In the genomic region with DNA sequence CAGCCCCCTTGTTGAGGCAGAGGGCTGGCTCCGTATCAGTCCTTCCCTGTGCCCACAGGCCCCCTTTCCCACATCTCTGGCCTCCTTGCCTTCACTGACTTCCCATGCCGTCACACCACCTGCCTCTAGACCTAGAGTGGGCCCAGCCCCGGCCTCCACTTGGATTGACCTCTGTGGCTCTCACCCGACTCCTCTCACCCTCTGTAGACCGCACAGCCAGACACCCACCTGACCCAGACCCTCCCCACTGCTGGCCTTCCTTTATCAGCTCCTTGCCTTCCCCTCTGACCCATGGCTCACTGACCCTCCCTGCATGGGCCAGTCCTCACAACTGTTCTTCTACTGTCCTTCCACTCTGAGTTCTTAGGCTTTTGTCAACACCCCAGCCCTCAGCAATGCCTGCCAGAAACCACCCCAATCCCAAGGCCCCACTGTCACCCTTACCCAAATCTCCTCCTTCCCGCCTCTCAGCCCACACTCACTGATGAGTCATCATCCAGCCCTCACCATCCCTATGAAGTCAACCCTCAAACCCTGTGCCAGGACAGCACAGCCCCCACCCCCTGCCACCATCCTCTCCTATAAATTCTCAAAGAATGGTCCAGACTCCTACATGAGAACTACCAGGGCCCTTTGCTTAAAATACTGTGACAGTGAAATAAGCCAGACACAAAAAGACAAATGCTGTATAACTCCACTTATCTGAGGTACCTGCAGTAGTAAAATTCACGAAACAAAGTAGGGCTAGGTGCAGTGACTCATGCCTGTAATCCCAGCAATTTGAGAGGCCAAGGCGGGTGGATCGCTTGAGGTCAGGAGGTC, we compare ENCODE assay signal across 14 cellular contexts. TPM values are rescaled to one million over a fixed set of nuclear protein-coding genes. Genes with fewer than 3 reads are reported as not detected.
DNase-seq lines count a peak whose midpoint lies in the region; ATAC-seq and TF ChIP-seq lines count a peak whose summit lies in the region.
"Had no signal": no experiment of that assay in that cellular context is flagged by ENCODE, and none has a peak within 500 bp of the region (broad histone marks: within the 10 kb centered on the region; RNA-seq: fewer than 3 reads in every experiment).

No MANE protein-coding gene starts in this region.

- POLR2A ChIA-PET in HCT116 (lab: Charles Lee), result interaction anchor here (1.3 kb wide), 1 partner anchor 27 kb away, joined by 3 read pairs; no protein-coding TSS in a partner anchor

- no peaks in the 10 kb centered on the region for H3K27me3 ChIP-seq in HCT116 (ENCODE audit: insufficient read depth, low read length)
- no peaks in the 10 kb centered on the region for H3K27me3 ChIP-seq in SJCRH30
- H3K27me3 ChIP-seq in colonic mucosa, result no peaks in the 10 kb centered on the region

- BruUV-seq in HCT116 (replicated peaks; lab: Mats Ljungman, UMichigan), result no TSS peak

- CTCF ChIA-PET in HCT116 (lab: Charles Lee), result no interaction called here

- RAD21 ChIA-PET in HCT116 (lab: Charles Lee; ENCODE audit: low non-redundant PET in 1 of 2, low total read pairs in 2 of 2, uncharacterized antibody in 2 of 2, unreplicated experiment in 2 of 2), result interaction anchor here in 1 of 2 experiments (0.7 kb wide), 1 partner anchor 263 kb away, joined by 3 read pairs; no protein-coding TSS in a partner anchor

- no peaks in the 10 kb centered on the region for H3K9me2 ChIP-seq in HCT116 (ENCODE audit: insufficient read depth)

- no peaks in the 10 kb centered on the region for H4K20me1 ChIP-seq in HCT116 (ENCODE audit: insufficient read depth)

- no peak for TF ChIP-seq RAD21 in HCT116 (IDR thresholded peaks at IDR 0.05; ENCODE audit: low read depth)

- H3K9me3 ChIP-seq in HCT116 (ENCODE audit: control insufficient read depth in 1 of 2, insufficient read depth in 1 of 2, low read depth in 1 of 2, low read length in 2 of 2) (no peaks in the 10 kb centered on the region), SJCRH30 (replicated peaks) (no peaks in the 10 kb centered on the region), colonic mucosa (no peaks in the 10 kb centered on the region)

- H3K9ac ChIP-seq in HCT116 (ENCODE audit: low read length) (peak overlapping the region; percentile 38), colonic mucosa (ENCODE audit: low read depth in 2 of 2, low read length in 2 of 2) (no peak overlapping the region)
- H3K9ac ChIP-seq: parathyroid adenoma had no signal

- intact Hi-C loops in HCT116 (cut with micrococcal nuclease), result no loop called here
- intact Hi-C loops in colonic mucosa (cut with DNase I), result no loop called here

- peak overlapping the region; percentile 65 for H3K27ac ChIP-seq in HCT116 (ENCODE audit: low read depth, low read length)
- H3K27ac ChIP-seq in SJCRH30, result peak overlapping the region; percentile 44
- H3K27ac ChIP-seq in colonic mucosa, result no peak overlapping the region
- H3K27ac ChIP-seq: parathyroid adenoma had no signal

- no peak for TF ChIP-seq POLR2A in HCT116 (IDR thresholded peaks at IDR 0.05; ENCODE audit: borderline replicate concordance, extremely low read depth, insufficient read depth, insufficient read length)

- H3K4me2 ChIP-seq in HCT116 (ENCODE audit: low read length), result peak overlapping the region; percentile 83

- peaks cover 23 to 39% of the 10 kb centered on the region in 2 experiments for H3K4me1 ChIP-seq in HCT116 (ENCODE audit: control insufficient read depth in 1 of 2, insufficient read depth in 2 of 2, low read length in 2 of 2)
- H3K4me1 ChIP-seq in SJCRH30, result peaks cover 14% of the 10 kb centered on the region
- no peaks in the 10 kb centered on the region for H3K4me1 ChIP-seq in colonic mucosa
- H3K4me1 ChIP-seq: parathyroid adenoma had no signal

- H3K79me2 ChIP-seq in HCT116 (ENCODE audit: insufficient read depth, low read length), result no peaks in the 10 kb centered on the region
- H3K79me2 ChIP-seq: parathyroid adenoma had no signal

- ATAC-seq in HCT116, result peak; percentile 93
- ATAC-seq in GM21381 (IDR thresholded peaks at IDR 0.05; ENCODE audit: unreplicated experiment), result no peak
- ATAC-seq: stimulated activated memory B cell treated with anti-CD40 and anti-IgM and Interleukin-4, amounts not matched to agents 10 μg/mL and 1 μg/mL and 100 μg/mL, for 72 hours had no signal

- DNase-seq in HCT116 (ENCODE audit: low read depth, low spot score) (peak; percentile 59), SJCRH30 (peak; percentile 69 to 71), fibroblast of pulmonary artery (ENCODE audit: low read depth) (peak; percentile 35), colonic mucosa (no peak), GM19240 (ENCODE audit: insufficient read length, low spot score) (no peak)
- DNase-seq in stimulated activated CD8-positive, alpha-beta memory T cell treated with anti-CD3 and anti-CD28 coated beads, Interleukin-4, amount 100 ng/mL, for 48 hours, result peak; percentile 25
- no peak for DNase-seq in activated CD4-positive, alpha-beta T cell treated with anti-CD3 and anti-CD28 coated beads for 48 hours
- DNase-seq: activated naive CD4-positive, alpha-beta T cell; glutamatergic neuron; NCI-H187 had no signal

- H2AFZ ChIP-seq in HCT116 (ENCODE audit: low read depth, low read length, poor library complexity, severe bottlenecking), result peak overlapping the region; percentile 73
- H2AFZ ChIP-seq: parathyroid adenoma had no signal

- TF ChIP-seq CTCF in HCT116 (IDR thresholded peaks at IDR 0.05 in 2 of 3, conservative IDR thresholded peaks at IDR 0.05 in 1 of 3; ENCODE audit: borderline replicate concordance in 1 of 3, insufficient read depth in 1 of 3, low read depth in 2 of 3, low read length in 2 of 3) (no peak), fibroblast of pulmonary artery (IDR thresholded peaks at IDR 0.05; ENCODE audit: low read length, missing control alignments) (no peak), colonic mucosa (IDR thresholded peaks at IDR 0.05) (no peak)

- H3K36me3 ChIP-seq in HCT116 (ENCODE audit: control insufficient read depth in 1 of 2, insufficient read depth in 2 of 2, low read length in 2 of 2), result no peaks in the 10 kb centered on the region
- no peaks in the 10 kb centered on the region for H3K36me3 ChIP-seq in SJCRH30
- H3K36me3 ChIP-seq in colonic mucosa, result no peaks in the 10 kb centered on the region

- peak overlapping the region in 1 of 2 experiments; percentile 47; a peak in 3 of 4 replicates for H3K4me3 ChIP-seq in HCT116 (replicated peaks in 1 of 2; ENCODE audit: low read depth in 1 of 2, low read length in 2 of 2)
- no peak overlapping the region for H3K4me3 ChIP-seq in SJCRH30
- H3K4me3 ChIP-seq in fibroblast of pulmonary artery (replicated peaks; ENCODE audit: low read depth, low read length), result no peak overlapping the region
- no peak overlapping the region for H3K4me3 ChIP-seq in colonic mucosa

TF ChIP-seq in HCT116, 20 proteins besides CTCF, POLR2A, EP300 and RAD21 (continues in another document):
- TF ChIP-seq POLR2AphosphoS5 (IDR thresholded peaks at IDR 0.05; ENCODE audit: low read depth, low read length), result no peak
- TF ChIP-seq CBX3 (IDR thresholded peaks at IDR 0.05; ENCODE audit: low read depth), result no peak
- TF ChIP-seq, protein P1, sequence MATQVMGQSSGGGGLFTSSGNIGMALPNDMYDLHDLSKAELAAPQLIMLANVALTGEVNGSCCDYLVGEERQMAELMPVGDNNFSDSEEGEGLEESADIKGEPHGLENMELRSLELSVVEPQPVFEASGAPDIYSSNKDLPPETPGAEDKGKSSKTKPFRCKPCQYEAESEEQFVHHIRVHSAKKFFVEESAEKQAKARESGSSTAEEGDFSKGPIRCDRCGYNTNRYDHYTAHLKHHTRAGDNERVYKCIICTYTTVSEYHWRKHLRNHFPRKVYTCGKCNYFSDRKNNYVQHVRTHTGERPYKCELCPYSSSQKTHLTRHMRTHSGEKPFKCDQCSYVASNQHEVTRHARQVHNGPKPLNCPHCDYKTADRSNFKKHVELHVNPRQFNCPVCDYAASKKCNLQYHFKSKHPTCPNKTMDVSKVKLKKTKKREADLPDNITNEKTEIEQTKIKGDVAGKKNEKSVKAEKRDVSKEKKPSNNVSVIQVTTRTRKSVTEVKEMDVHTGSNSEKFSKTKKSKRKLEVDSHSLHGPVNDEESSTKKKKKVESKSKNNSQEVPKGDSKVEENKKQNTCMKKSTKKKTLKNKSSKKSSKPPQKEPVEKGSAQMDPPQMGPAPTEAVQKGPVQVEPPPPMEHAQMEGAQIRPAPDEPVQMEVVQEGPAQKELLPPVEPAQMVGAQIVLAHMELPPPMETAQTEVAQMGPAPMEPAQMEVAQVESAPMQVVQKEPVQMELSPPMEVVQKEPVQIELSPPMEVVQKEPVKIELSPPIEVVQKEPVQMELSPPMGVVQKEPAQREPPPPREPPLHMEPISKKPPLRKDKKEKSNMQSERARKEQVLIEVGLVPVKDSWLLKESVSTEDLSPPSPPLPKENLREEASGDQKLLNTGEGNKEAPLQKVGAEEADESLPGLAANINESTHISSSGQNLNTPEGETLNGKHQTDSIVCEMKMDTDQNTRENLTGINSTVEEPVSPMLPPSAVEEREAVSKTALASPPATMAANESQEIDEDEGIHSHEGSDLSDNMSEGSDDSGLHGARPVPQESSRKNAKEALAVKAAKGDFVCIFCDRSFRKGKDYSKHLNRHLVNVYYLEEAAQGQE (IDR thresholded peaks at IDR 0.05; ENCODE audit: low read depth), result no peak
- TF ChIP-seq YY1 (IDR thresholded peaks at IDR 0.05; ENCODE audit: extremely low read depth, insufficient replicate concordance, low read depth, low read length), result peak; percentile 30
- TF ChIP-seq CEBPB (IDR thresholded peaks at IDR 0.05; ENCODE audit: low read depth), result no peak
- TF ChIP-seq TCF7L2 (IDR thresholded peaks at IDR 0.05; ENCODE audit: borderline replicate concordance, extremely low read depth, insufficient read depth, insufficient read length), result no peak
- TF ChIP-seq EZH2phosphoT487 (IDR thresholded peaks at IDR 0.05; ENCODE audit: borderline replicate concordance), result no peak
- TF ChIP-seq SRF (IDR thresholded peaks at IDR 0.05; ENCODE audit: low read depth), result no peak
- no peak for TF ChIP-seq ZNF274 (IDR thresholded peaks at IDR 0.05; ENCODE audit: low read depth, low read length)

RNA-seq across cellular contexts. Expression of gene SCGB1A1, which starts 53.4 kb away (rescaled TPM):
- total RNA-seq in HCT116 (2021; ENCODE audit: unreplicated experiment) (2.0 TPM), colonic mucosa (1 to 10 TPM in 1 of 2 donors, not detected in 1; 2.3 TPM)
- polyA plus RNA-seq in HCT116 (2012), result not detected in 2 replicates
- not detected in 2 replicates for total RNA-seq in SJCRH30 (2014; rRNA removed; shearing (Covaris generic))
- total RNA-seq: T-helper 2 cell treated with Interferon-gamma antibody and Interleukin-4, amounts not matched to agents 100 ng/mL and 5 ng/mL, for 36 hours had no signal

Comparison
In these comparisons a context has a peak if more than half of its experiments do, and no peak if none do; other contexts are left out.
1. DNase-seq: peak in HCT116 (single experiment), SJCRH30 (2 of 2), fibroblast of pulmonary artery (single experiment) and stimulated activated CD8-positive, alpha-beta memory T cell treated with anti-CD3 and anti-CD28 coated beads, Interleukin-4, amount 100 ng/mL, for 48 hours (single experiment); none in activated CD4-positive, alpha-beta T cell treated with anti-CD3 and anti-CD28 coated beads for 48 hours (single experiment), colonic mucosa (single experiment) and GM19240 (single experiment).